Comparison of ENCODE assay signal across 8 cellular contexts in the genomic region with DNA sequence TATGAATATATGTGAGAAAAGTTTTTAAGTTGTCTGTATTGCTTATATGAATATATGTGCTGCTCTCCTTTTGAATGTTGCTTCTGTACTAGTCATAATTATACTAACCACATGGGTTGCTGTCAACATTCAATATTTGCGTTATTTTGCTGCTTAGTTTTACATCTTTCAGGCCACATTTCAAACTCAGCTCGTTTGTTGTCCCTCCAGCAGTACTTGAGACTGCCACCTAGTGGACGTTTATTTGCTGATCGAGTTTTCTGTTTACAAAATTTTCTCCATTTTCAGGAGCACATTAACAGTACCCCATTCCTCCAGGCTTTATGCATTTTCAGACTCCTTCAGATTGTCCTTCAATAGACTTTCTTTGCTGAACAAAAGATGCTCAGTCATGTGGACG.
DNase-seq lines count a peak whose midpoint lies in the region; ATAC-seq, FAIRE-seq and TF ChIP-seq lines count a peak whose summit lies in the region.

No MANE protein-coding gene starts in this region.

- CTCF ChIA-PET in HepG2 (lab: Yijun Ruan, JAX; ENCODE audit: low intra/inter-chr PET ratio, low total read pairs), result no interaction called here

- TF ChIP-seq CTCF in body of pancreas (IDR thresholded peaks at IDR 0.05) (peak; percentile 40 to 71 (median 45)), HepG2 (CRISPR knock-in tag; IDR thresholded peaks at IDR 0.05) (peak; percentile 52), vagina (IDR thresholded peaks at IDR 0.05) (peak in 2 of 3 experiments; percentile 44 to 52)

- WGBS in body of pancreas, 2 donors, result 0 to 1% methylated on average over 5 of the region's 5 CpGs
- WGBS in HepG2 (ENCODE audit: low lambda C conversion rate), result 2% methylated on average over 5 of the region's 5 CpGs

- no peaks in the 10 kb centered on the region for H3K4me1 ChIP-seq in body of pancreas
- no peaks in the 10 kb centered on the region for H3K4me1 ChIP-seq in HepG2 (ENCODE audit: insufficient read depth, low read length)
- no peaks in the 10 kb centered on the region for H3K4me1 ChIP-seq in vagina

- H3K27me3 ChIP-seq in body of pancreas, result no peaks in the 10 kb centered on the region
- no peaks in the 10 kb centered on the region for H3K27me3 ChIP-seq in HepG2 (ENCODE audit: control insufficient read depth in 1 of 2, insufficient read depth in 2 of 2, low read length in 2 of 2)
- H3K27me3 ChIP-seq in vagina, result no peaks in the 10 kb centered on the region

- no peak overlapping the region for H3K4me3 ChIP-seq in body of pancreas
- no peak overlapping the region for H3K4me3 ChIP-seq in HepG2 (replicated peaks in 1 of 3; ENCODE audit: insufficient read depth in 1 of 3, low read depth in 2 of 3, low read length in 3 of 3)
- H3K4me3 ChIP-seq in vagina, result no peak overlapping the region

- no TSS peak for BruUV-seq in HepG2 (replicated peaks; lab: Mats Ljungman, UMichigan)

- no peaks in the 10 kb centered on the region for H3K79me2 ChIP-seq in HepG2 (ENCODE audit: insufficient read depth, low read length)

- ATAC-seq in body of pancreas (no peak), HepG2 (no peak), GM21367 (IDR thresholded peaks at IDR 0.05; ENCODE audit: unreplicated experiment) (no peak)

- POLR2A ChIA-PET in HepG2 (lab: Yijun Ruan, JAX), result no interaction called here

- H3K9me3 ChIP-seq in body of pancreas, result no peaks in the 10 kb centered on the region
- no peaks in the 10 kb centered on the region for H3K9me3 ChIP-seq in HepG2 (ENCODE audit: low read length)
- H3K9me3 ChIP-seq in vagina, result no peaks in the 10 kb centered on the region

- no peak overlapping the region for H3K9ac ChIP-seq in HepG2 (ENCODE audit: insufficient read depth, low read depth, low read length)

- TF ChIP-seq POLR2A in body of pancreas (IDR thresholded peaks at IDR 0.05) (no peak), HepG2 (IDR thresholded peaks at IDR 0.05; ENCODE audit: insufficient read depth in 1 of 2, low read depth in 2 of 2, low read length in 2 of 2) (no peak), vagina (IDR thresholded peaks at IDR 0.05) (no peak)

- no peak for TF ChIP-seq EP300 in HepG2 (IDR thresholded peaks at IDR 0.05; ENCODE audit: low read depth in 2 of 2, low read length in 2 of 2)
- TF ChIP-seq EP300 in HepG2 (CRISPR knock-in tag; IDR thresholded peaks at IDR 0.05; ENCODE audit: borderline replicate concordance), result no peak

- in situ Hi-C loops in HepG2 (cut with HindIII; ENCODE audit: extremely low pct_ligation_motif_present, low pct_unique_long_range_greater_than_20kb), result no loop called here

- no peak overlapping the region for H2AFZ ChIP-seq in HepG2 (ENCODE audit: low read length)

- no peak for FAIRE-seq in HepG2 (lab: Jason Lieb, UNC)

- no peaks in the 10 kb centered on the region for H4K20me1 ChIP-seq in HepG2 (ENCODE audit: insufficient read depth, low read length)

- H3K4me2 ChIP-seq in HepG2 (ENCODE audit: low read depth, low read length), result no peak overlapping the region

- intact Hi-C loops in body of pancreas (cut with DNase I) (no loop called here), HepG2 (cut with micrococcal nuclease; ENCODE audit: unreplicated experiment) (loop anchor here (2.0 kb wide), 1 partner anchor 84 kb away; no protein-coding TSS in a partner anchor), vagina (cut with DNase I) (no loop called here)

- DNase-seq in Ammon's horn (ENCODE audit: low spot score) (peak; percentile 11), ELR (ENCODE audit: low read depth) (peak; percentile 35), NCI-H2227 treated with DMSO at 0.1 percent for 48 hours (lab: John Stamatoyannopoulos, UW) (peak; percentile 38), body of pancreas (peak in 2 of 4 donors; percentile 13 to 31), HepG2 (ENCODE audit: low spot score) (peak; percentile 5), vagina (ENCODE audit: extremely low spot score in 2 of 2) (no peak), islet precursor cell (no peak)

- H3K36me3 ChIP-seq in body of pancreas (replicated peaks in 1 of 2; ENCODE audit: insufficient read depth in 1 of 2, low read depth in 2 of 2) (no peaks in the 10 kb centered on the region), HepG2 (replicated peaks in 1 of 2; ENCODE audit: control insufficient read depth in 1 of 2, insufficient read depth in 2 of 2, low read length in 2 of 2) (no peaks in the 10 kb centered on the region), vagina (no peaks in the 10 kb centered on the region)

- no peak for TF ChIP-seq RAD21 in HepG2 (CRISPR knock-in tag; IDR thresholded peaks at IDR 0.05)

- no peak overlapping the region for H3K27ac ChIP-seq in body of pancreas
- no peak overlapping the region for H3K27ac ChIP-seq in HepG2 (ENCODE audit: extremely low read length, insufficient read depth, low read length)
- no peak overlapping the region for H3K27ac ChIP-seq in vagina

TF ChIP-seq in HepG2, 621 proteins besides CTCF, POLR2A, EP300 and RAD21 (continues in another document):
- TF ChIP-seq, protein P1, sequence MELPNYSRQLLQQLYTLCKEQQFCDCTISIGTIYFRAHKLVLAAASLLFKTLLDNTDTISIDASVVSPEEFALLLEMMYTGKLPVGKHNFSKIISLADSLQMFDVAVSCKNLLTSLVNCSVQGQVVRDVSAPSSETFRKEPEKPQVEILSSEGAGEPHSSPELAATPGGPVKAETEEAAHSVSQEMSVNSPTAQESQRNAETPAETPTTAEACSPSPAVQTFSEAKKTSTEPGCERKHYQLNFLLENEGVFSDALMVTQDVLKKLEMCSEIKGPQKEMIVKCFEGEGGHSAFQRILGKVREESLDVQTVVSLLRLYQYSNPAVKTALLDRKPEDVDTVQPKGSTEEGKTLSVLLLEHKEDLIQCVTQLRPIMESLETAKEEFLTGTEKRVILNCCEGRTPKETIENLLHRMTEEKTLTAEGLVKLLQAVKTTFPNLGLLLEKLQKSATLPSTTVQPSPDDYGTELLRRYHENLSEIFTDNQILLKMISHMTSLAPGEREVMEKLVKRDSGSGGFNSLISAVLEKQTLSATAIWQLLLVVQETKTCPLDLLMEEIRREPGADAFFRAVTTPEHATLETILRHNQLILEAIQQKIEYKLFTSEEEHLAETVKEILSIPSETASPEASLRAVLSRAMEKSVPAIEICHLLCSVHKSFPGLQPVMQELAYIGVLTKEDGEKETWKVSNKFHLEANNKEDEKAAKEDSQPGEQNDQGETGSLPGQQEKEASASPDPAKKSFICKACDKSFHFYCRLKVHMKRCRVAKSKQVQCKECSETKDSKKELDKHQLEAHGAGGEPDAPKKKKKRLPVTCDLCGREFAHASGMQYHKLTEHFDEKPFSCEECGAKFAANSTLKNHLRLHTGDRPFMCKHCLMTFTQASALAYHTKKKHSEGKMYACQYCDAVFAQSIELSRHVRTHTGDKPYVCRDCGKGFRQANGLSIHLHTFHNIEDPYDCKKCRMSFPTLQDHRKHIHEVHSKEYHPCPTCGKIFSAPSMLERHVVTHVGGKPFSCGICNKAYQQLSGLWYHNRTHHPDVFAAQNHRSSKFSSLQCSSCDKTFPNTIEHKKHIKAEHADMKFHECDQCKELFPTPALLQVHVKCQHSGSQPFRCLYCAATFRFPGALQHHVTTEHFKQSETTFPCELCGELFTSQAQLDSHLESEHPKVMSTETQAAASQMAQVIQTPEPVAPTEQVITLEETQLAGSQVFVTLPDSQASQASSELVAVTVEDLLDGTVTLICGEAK (IDR thresholded peaks at IDR 0.05), result no peak
- TF ChIP-seq, protein P1 (CRISPR knock-in tag; IDR thresholded peaks at IDR 0.05), result no peak
- TF ChIP-seq, protein P2, sequence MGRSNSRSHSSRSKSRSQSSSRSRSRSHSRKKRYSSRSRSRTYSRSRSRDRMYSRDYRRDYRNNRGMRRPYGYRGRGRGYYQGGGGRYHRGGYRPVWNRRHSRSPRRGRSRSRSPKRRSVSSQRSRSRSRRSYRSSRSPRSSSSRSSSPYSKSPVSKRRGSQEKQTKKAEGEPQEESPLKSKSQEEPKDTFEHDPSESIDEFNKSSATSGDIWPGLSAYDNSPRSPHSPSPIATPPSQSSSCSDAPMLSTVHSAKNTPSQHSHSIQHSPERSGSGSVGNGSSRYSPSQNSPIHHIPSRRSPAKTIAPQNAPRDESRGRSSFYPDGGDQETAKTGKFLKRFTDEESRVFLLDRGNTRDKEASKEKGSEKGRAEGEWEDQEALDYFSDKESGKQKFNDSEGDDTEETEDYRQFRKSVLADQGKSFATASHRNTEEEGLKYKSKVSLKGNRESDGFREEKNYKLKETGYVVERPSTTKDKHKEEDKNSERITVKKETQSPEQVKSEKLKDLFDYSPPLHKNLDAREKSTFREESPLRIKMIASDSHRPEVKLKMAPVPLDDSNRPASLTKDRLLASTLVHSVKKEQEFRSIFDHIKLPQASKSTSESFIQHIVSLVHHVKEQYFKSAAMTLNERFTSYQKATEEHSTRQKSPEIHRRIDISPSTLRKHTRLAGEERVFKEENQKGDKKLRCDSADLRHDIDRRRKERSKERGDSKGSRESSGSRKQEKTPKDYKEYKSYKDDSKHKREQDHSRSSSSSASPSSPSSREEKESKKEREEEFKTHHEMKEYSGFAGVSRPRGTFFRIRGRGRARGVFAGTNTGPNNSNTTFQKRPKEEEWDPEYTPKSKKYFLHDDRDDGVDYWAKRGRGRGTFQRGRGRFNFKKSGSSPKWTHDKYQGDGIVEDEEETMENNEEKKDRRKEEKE (IDR thresholded peaks at IDR 0.05), result no peak

Comparison
In these comparisons a context has a peak if more than half of its experiments do, and no peak if none do; other contexts are left out.
1. DNase-seq: peak in Ammon's horn (single experiment), ELR (single experiment), NCI-H2227 treated with DMSO at 0.1 percent for 48 hours (single experiment) and HepG2 (single experiment); none in vagina (0 of 2) and islet precursor cell (single experiment).
2. Peak in every context shown above with its lines, with median percentiles within 50 percentile points of each other: CTCF ChIP-seq.